In the genomic region with DNA sequence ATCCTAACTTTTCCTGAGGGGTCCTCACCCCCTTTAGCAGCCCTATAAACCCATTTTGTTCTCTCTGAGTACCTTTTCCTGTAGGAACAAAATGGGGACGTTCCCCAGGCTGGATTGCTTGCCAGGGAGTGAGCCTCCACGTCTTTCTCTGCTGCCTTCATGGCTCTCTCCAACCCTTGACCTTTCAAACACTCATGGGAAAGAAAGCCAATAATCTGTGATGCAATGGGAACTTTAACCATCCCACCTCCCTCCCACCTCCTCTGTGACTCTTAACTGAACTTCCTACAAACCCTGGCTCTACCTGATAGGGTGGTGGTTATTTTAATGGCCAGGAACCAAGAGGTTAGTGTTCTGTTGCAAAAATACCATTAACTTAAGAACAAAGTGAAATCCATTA, we compare ENCODE assay signal across 1 cellular context.
TF ChIP-seq lines count a peak whose summit lies in the region.

No MANE protein-coding gene starts in this region.

TF ChIP-seq in H1, 55 proteins besides CTCF, POLR2A, EP300 and RAD21:
- TF ChIP-seq SP2 (IDR thresholded peaks at IDR 0.05; ENCODE audit: low read length) (no peak), POLR2AphosphoS5 (IDR thresholded peaks at IDR 0.05; ENCODE audit: low read depth, low read length) (no peak), SIRT6 (IDR thresholded peaks at IDR 0.05; ENCODE audit: low read length) (no peak), KDM4A (IDR thresholded peaks at IDR 0.05; ENCODE audit: low read depth, low read length, severe bottlenecking) (no peak), CREB1 (IDR thresholded peaks at IDR 0.05) (no peak), TBP (IDR thresholded peaks at IDR 0.05; ENCODE audit: low read depth, low read length) (no peak), EGR1 (IDR thresholded peaks at IDR 0.05; ENCODE audit: borderline replicate concordance, low read depth, low read length) (no peak), SUZ12 (IDR thresholded peaks at IDR 0.05; ENCODE audit: low read length) (no peak), EZH2 (IDR thresholded peaks at IDR 0.05; ENCODE audit: low read depth, low read length, severe bottlenecking) (no peak), SP4 (IDR thresholded peaks at IDR 0.05; ENCODE audit: low read length) (no peak), KDM1A (IDR thresholded peaks at IDR 0.05; ENCODE audit: borderline replicate concordance, low read length) (no peak), HDAC2 (IDR thresholded peaks at IDR 0.05; ENCODE audit: borderline replicate concordance in 1 of 2, low read depth in 2 of 2, low read length in 2 of 2) (no peak), PHF8 (conservative IDR thresholded peaks at IDR 0.05; ENCODE audit: low read depth, low read length) (no peak), BCL11A (IDR thresholded peaks at IDR 0.05; ENCODE audit: low read depth in 2 of 2, low read length in 2 of 2) (no peak)
